In genomic region chr7:82373890-82374289, GRCh38 we compare ENCODE assay signal across 19 cellular contexts.
A peak's percentile ranks its signal among the peaks of the same experiment; 100 is the strongest.
DNase-seq lines count a peak whose midpoint lies in the region; ATAC-seq, FAIRE-seq and TF ChIP-seq lines count a peak whose summit lies in the region.
"Had no signal": no experiment of that assay in that cellular context is flagged by ENCODE, and none has a peak within 500 bp of the region (broad histone marks: within the 10 kb centered on the region; RNA-seq: fewer than 3 reads in every experiment).

No MANE protein-coding gene starts in this region.

- H2AK5ac ChIP-seq in trophoblast cell (ENCODE audit: low read length) = no peak overlapping the region

- no peaks in the 10 kb centered on the region for H3K79me1 ChIP-seq in trophoblast cell (ENCODE audit: low read length)

- no peaks in the 10 kb centered on the region for H3K36me3 ChIP-seq in endocrine pancreas (ENCODE audit: control insufficient read depth, insufficient read depth, low read length)
- no peaks in the 10 kb centered on the region for H3K36me3 ChIP-seq in psoas muscle (ENCODE audit: insufficient read depth in 1 of 2, low read depth in 1 of 2)
- H3K36me3 ChIP-seq in trophoblast cell (ENCODE audit: control insufficient read depth in 1 of 2, insufficient read depth in 2 of 2, low read length in 2 of 2) = no peaks in the 10 kb centered on the region
- H3K36me3 ChIP-seq: SJSA1 had no signal

- H2AFZ ChIP-seq in trophoblast cell (ENCODE audit: insufficient read depth, low read length, poor library complexity) = no peak overlapping the region

- H4K91ac ChIP-seq in trophoblast cell (ENCODE audit: low read depth, low read length) = no peak overlapping the region

- no peak overlapping the region for H3K4ac ChIP-seq in trophoblast cell (ENCODE audit: low read depth, low read length)

- H2BK12ac ChIP-seq in trophoblast cell (ENCODE audit: low read length) = no peak overlapping the region

- H4K12ac ChIP-seq in trophoblast cell (ENCODE audit: low read depth, low read length) = no peak overlapping the region

- H3K14ac ChIP-seq in trophoblast cell (ENCODE audit: low read length) = no peak overlapping the region

- peak in 3 of 4 donors; percentile 65 to 81 (median 65) for ATAC-seq in psoas muscle
- ATAC-seq: PC-3 had no signal

- H2BK120ac ChIP-seq in trophoblast cell (ENCODE audit: insufficient read depth, low read length, poor library complexity) = no peak overlapping the region

- TF ChIP-seq CTCF in psoas muscle (IDR thresholded peaks at IDR 0.05) = no peak

- H3K4me1 ChIP-seq in endocrine pancreas (ENCODE audit: control insufficient read depth, insufficient read depth, low read length) (peaks cover 29% of the 10 kb centered on the region), psoas muscle (peaks cover 32% of the 10 kb centered on the region), trophoblast cell (ENCODE audit: control insufficient read depth in 1 of 2, insufficient read depth in 2 of 2, low read length in 2 of 2) (peaks cover 0 to 2% of the 10 kb centered on the region in 2 experiments)
- H3K4me1 ChIP-seq: SJSA1 had no signal

- DNase-seq in D341Med (ENCODE audit: low spot score) (peak; percentile 26), GM12892 (ENCODE audit: insufficient read length) (no peak), psoas muscle (no peak), HuH-7.5 (ENCODE audit: low spot score) (no peak), NCI-H2029 (lab: John Stamatoyannopoulos, UW) (no peak), trophoblast cell (no peak)
- DNase-seq: ACHN, AML-193, DMS53, HCEC 1CT, KBM-7, NCI-H1048, NCI-H2107, NCI-H345, NCI-H526, PC-3 had no signal

- H3K27ac ChIP-seq in psoas muscle = peak overlapping the region; percentile 51
- H3K27ac ChIP-seq in trophoblast cell (ENCODE audit: low read depth, low read length) = no peak overlapping the region
- H3K27ac ChIP-seq: RWPE1, SJSA1 had no signal

- intact Hi-C loops in psoas muscle (cut with DNase I) = no loop called here

- no peak overlapping the region for H3K4me2 ChIP-seq in trophoblast cell (ENCODE audit: low read length)

- H3K9me3 ChIP-seq in endocrine pancreas (ENCODE audit: control insufficient read depth, low read length) (no peaks in the 10 kb centered on the region), psoas muscle (no peaks in the 10 kb centered on the region), trophoblast cell (ENCODE audit: insufficient read depth, low read depth, low read length) (no peaks in the 10 kb centered on the region)
- H3K9me3 ChIP-seq: SJSA1 had no signal

- TF ChIP-seq POLR2A in GM12892 (IDR thresholded peaks at IDR 0.05; ENCODE audit: low read depth, low read length) = no peak

- FAIRE-seq in GM12892 (lab: Jason Lieb, UNC) = peak; percentile 21

- no peak overlapping the region for H3K9ac ChIP-seq in endocrine pancreas (ENCODE audit: control insufficient read depth, insufficient read depth, low read length)
- no peak overlapping the region for H3K9ac ChIP-seq in trophoblast cell (ENCODE audit: low read length)

- H3K27me3 ChIP-seq in endocrine pancreas (ENCODE audit: control insufficient read depth, insufficient read depth, low read length) (no peaks in the 10 kb centered on the region), psoas muscle (ENCODE audit: insufficient read depth in 3 of 3, low read length in 2 of 3) (no peaks in the 10 kb centered on the region), trophoblast cell (ENCODE audit: insufficient read depth, low read length) (no peaks in the 10 kb centered on the region)
- H3K27me3 ChIP-seq: SJSA1 had no signal

- H4K8ac ChIP-seq in trophoblast cell (ENCODE audit: low read depth, low read length) = no peak overlapping the region

- no peak overlapping the region for H3K18ac ChIP-seq in trophoblast cell (ENCODE audit: low read length)

- H3K23ac ChIP-seq in trophoblast cell (ENCODE audit: low read length) = no peak overlapping the region

- H3K79me2 ChIP-seq in trophoblast cell (ENCODE audit: control insufficient read depth, insufficient read depth, low read length, poor library complexity) = no peaks in the 10 kb centered on the region

- 34 to 45% (median 35%) methylated on average over 3 of the region's 3 CpGs for WGBS in psoas muscle, 3 donors
- no CpG with 5 or more reads among the region's 3 CpGs for WGBS in trophoblast cell (ENCODE audit: extremely low coverage, insufficient coverage, insufficient read length)

- H3K4me3 ChIP-seq in endocrine pancreas (ENCODE audit: control insufficient read depth, insufficient read depth, low read length) = peak overlapping the region; percentile 38
- H3K4me3 ChIP-seq in psoas muscle = no peak overlapping the region
- no peak overlapping the region for H3K4me3 ChIP-seq in trophoblast cell (ENCODE audit: low read depth, low read length)
- H3K4me3 ChIP-seq: SJSA1 had no signal

- H2BK5ac ChIP-seq in trophoblast cell (ENCODE audit: low read depth, low read length, poor library complexity) = no peak overlapping the region
